ENCODE assay signal across 6 cellular contexts in genomic region chr2:87410371-87410770, GRCh38.
DNase-seq lines count a peak whose midpoint lies in the region; ATAC-seq and TF ChIP-seq lines count a peak whose summit lies in the region.
"Not testable (repeated sequence)": the region's sequence is repeated elsewhere in the genome, so short reads cannot be mapped to it uniquely, and the experiment has no call there.

No MANE protein-coding gene starts in this region.

- TF ChIP-seq CTCF in left lung (IDR thresholded peaks at IDR 0.05); lower leg skin (IDR thresholded peaks at IDR 0.05); upper lobe of right lung (IDR thresholded peaks at IDR 0.05): not testable (repeated sequence)

- not testable (repeated sequence) for ATAC-seq in left lung, sciatic nerve, upper lobe of right lung

- not testable (repeated sequence) for H3K36me3 ChIP-seq in left lung, upper lobe of right lung

- 88% methylated on average over 3 of the region's 3 CpGs; no CpG with 5 or more reads in 1 of the 2 donors for WGBS in lower leg skin, 2 donors

- intact Hi-C loops in cardiac septum (cut with DNase I); left lung (cut with DNase I); lower leg skin (cut with DNase I; ENCODE audit: low total_unique reads); sciatic nerve (cut with DNase I); upper lobe of right lung (cut with DNase I): not testable (repeated sequence)

- TF ChIP-seq POLR2A in lower leg skin (IDR thresholded peaks at IDR 0.05): not testable (repeated sequence)

- H3K4me3 ChIP-seq in left lung; lower leg skin (ENCODE audit: low read depth, poor library complexity, severe bottlenecking); upper lobe of right lung: not testable (repeated sequence)

- peak; percentile 42 for DNase-seq in activated effector memory CD4-positive, alpha-beta T cell treated with anti-CD3 and anti-CD28 coated beads, Interleukin-2, amount 50 U/mL, for 16 hours
- peak; percentile 66 for DNase-seq in cardiac septum (ENCODE audit: low spot score)
- DNase-seq in left lung: peak; percentile 10 to 48
- peak; percentile 13 to 26 for DNase-seq in lower leg skin (ENCODE audit: low spot score in 2 of 2)
- peak; percentile 58 for DNase-seq in sciatic nerve (ENCODE audit: low spot score)
- peak; percentile 35 for DNase-seq in upper lobe of right lung

- H3K27me3 ChIP-seq in left lung, upper lobe of right lung: not testable (repeated sequence)

- not testable (repeated sequence) for H3K27ac ChIP-seq in left lung, upper lobe of right lung

- H3K4me1 ChIP-seq in left lung, upper lobe of right lung: not testable (repeated sequence)

- not testable (repeated sequence) for H3K9me3 ChIP-seq in left lung, upper lobe of right lung
